ENCODE assay signal across 10 cellular contexts in genomic region chr11:102139081-102139498, GRCh38. TPM values are rescaled to one million over a fixed set of nuclear protein-coding genes. Genes with fewer than 3 reads are reported as not detected.
A peak's percentile ranks its signal among the peaks of the same experiment; 100 is the strongest.
DNase-seq lines count a peak whose midpoint lies in the region; ATAC-seq and TF ChIP-seq lines count a peak whose summit lies in the region.
"Had no signal": no experiment of that assay in that cellular context is flagged by ENCODE, and none has a peak within 500 bp of the region (broad histone marks: within the 10 kb centered on the region; RNA-seq: fewer than 3 reads in every experiment).

No MANE protein-coding gene starts in this region.

- no peaks in the 10 kb centered on the region for H3K27me3 ChIP-seq in upper lobe of right lung

- TF ChIP-seq CTCF in upper lobe of right lung (IDR thresholded peaks at IDR 0.05): no peak

- H3K27me3 Mint-ChIP-seq in activated T-cell treated with anti-CD3 and anti-CD28 coated beads, Interleukin-2, amount 50 U/mL, for 24 hours: peaks cover 15% of the 10 kb centered on the region

- no peak overlapping the region for H3K4me3 Mint-ChIP-seq in activated T-cell treated with anti-CD3 and anti-CD28 coated beads, Interleukin-2, amount 50 U/mL, for 24 hours

- peak; percentile 86 for DNase-seq in M059J (ENCODE audit: low read depth)
- peak; percentile 6 to 27 for DNase-seq in dermis microvascular lymphatic vessel endothelial cell (ENCODE audit: low read depth in 2 of 2)
- DNase-seq in kidney tubule cell (ENCODE audit: low spot score): peak; percentile 51
- no peak for DNase-seq in upper lobe of right lung
- no peak for DNase-seq in activated T-cell treated with anti-CD3 and anti-CD28 coated beads, Interleukin-2, amount 50 U/mL, for 24 hours
- DNase-seq in midbrain (lab: John Stamatoyannopoulos, UW): no peak
- no peak for DNase-seq in NCI-H1436 treated with DMSO at 0.1 percent for 48 hours (lab: John Stamatoyannopoulos, UW)
- DNase-seq: activated CD8-positive, alpha-beta memory T cell treated with anti-CD3 and anti-CD28 coated beads for 24 hours; NK-92 treated with Interleukin-12 subunit alpha and Interleukin-12 subunit beta, amount 100 ng/mL, for 24 hours had no signal

- no peaks in the 10 kb centered on the region for H3K36me3 ChIP-seq in upper lobe of right lung

- H3K36me3 Mint-ChIP-seq in activated T-cell treated with anti-CD3 and anti-CD28 coated beads, Interleukin-2, amount 50 U/mL, for 24 hours (ENCODE audit: low read depth): no peaks in the 10 kb centered on the region

- H3K4me1 ChIP-seq in upper lobe of right lung: peaks cover 26% of the 10 kb centered on the region

- H3K4me1 Mint-ChIP-seq in activated T-cell treated with anti-CD3 and anti-CD28 coated beads, Interleukin-2, amount 50 U/mL, for 24 hours (ENCODE audit: low read depth): no peaks in the 10 kb centered on the region

- intact Hi-C loops in upper lobe of right lung (cut with DNase I): no loop called here

- no peak overlapping the region for H3K27ac Mint-ChIP-seq in activated T-cell treated with anti-CD3 and anti-CD28 coated beads, Interleukin-2, amount 50 U/mL, for 24 hours

- H3K9me3 ChIP-seq in upper lobe of right lung: no peaks in the 10 kb centered on the region

- no peak overlapping the region for H3K4me3 ChIP-seq in upper lobe of right lung

- peak overlapping the region; percentile 21 for H3K27ac ChIP-seq in upper lobe of right lung

- no peaks in the 10 kb centered on the region for H3K9me3 Mint-ChIP-seq in activated T-cell treated with anti-CD3 and anti-CD28 coated beads, Interleukin-2, amount 50 U/mL, for 24 hours

- ATAC-seq in upper lobe of right lung (peak; percentile 55), GM21737 (IDR thresholded peaks at IDR 0.05; ENCODE audit: unreplicated experiment) (no peak)

RNA-seq across cellular contexts. Expression of gene YAP1, which starts 28.8 kb away (rescaled TPM):
- 61.6 and 79.6 TPM in 2 replicates for total RNA-seq in M059J (2014; rRNA removed; shearing (Covaris generic))
- total RNA-seq in dermis microvascular lymphatic vessel endothelial cell: 63.3 and 109 TPM in 2 replicates
- total RNA-seq in upper lobe of right lung: 127 TPM

Comparison
In these comparisons a context has a peak if more than half of its experiments do, and no peak if none do; other contexts are left out.
1. DNase-seq: peak in M059J (single experiment), dermis microvascular lymphatic vessel endothelial cell (2 of 2) and kidney tubule cell (single experiment); none in upper lobe of right lung (single experiment), activated T-cell treated with anti-CD3 and anti-CD28 coated beads, Interleukin-2, amount 50 U/mL, for 24 hours (single experiment), midbrain (single experiment) and NCI-H1436 treated with DMSO at 0.1 percent for 48 hours (single experiment).